In genomic region chr12:64883264-64884163, GRCh38 we compare ENCODE assay signal across 11 cellular contexts. TPM values are rescaled to one million over a fixed set of nuclear protein-coding genes. Genes with fewer than 3 reads are reported as not detected.
DNase-seq lines count a peak whose midpoint lies in the region; ATAC-seq and TF ChIP-seq lines count a peak whose summit lies in the region.
"Had no signal": no experiment of that assay in that cellular context is flagged by ENCODE, and none has a peak within 500 bp of the region (broad histone marks: within the 10 kb centered on the region; RNA-seq: fewer than 3 reads in every experiment).

No MANE protein-coding gene starts in this region.

- H4K91ac ChIP-seq in neuronal stem cell (ENCODE audit: low read depth, low read length, poor library complexity): no peak overlapping the region

- H3K9me3 Mint-ChIP-seq in GM23338: no peaks in the 10 kb centered on the region

- no peak overlapping the region for H3K14ac ChIP-seq in neuronal stem cell (ENCODE audit: low read length)

- no peak overlapping the region for H2BK5ac ChIP-seq in neuronal stem cell (ENCODE audit: low read length)

- H3K27ac ChIP-seq in GM23338 (ENCODE audit: low read depth): no peak overlapping the region
- no peak overlapping the region for H3K27ac ChIP-seq in neuronal stem cell (replicated peaks; ENCODE audit: low read length)
- H3K27ac ChIP-seq: ascending aorta had no signal

- H3K4me1 ChIP-seq in GM23338 (ENCODE audit: insufficient read depth) (peaks cover 12% of the 10 kb centered on the region; the same call in 1 of the 2 replicates), neuronal stem cell (ENCODE audit: control insufficient read depth in 2 of 2, insufficient read depth in 1 of 2, low read depth in 1 of 2, low read length in 2 of 2) (no peaks in the 10 kb centered on the region)
- H3K4me1 ChIP-seq: ascending aorta had no signal

- no peak overlapping the region for H3K23ac ChIP-seq in neuronal stem cell (ENCODE audit: low read depth, low read length, poor library complexity)

- no peak overlapping the region for H3K4ac ChIP-seq in neuronal stem cell (ENCODE audit: low read length)

- H3F3A ChIP-seq in GM23338 (replicated peaks; ENCODE audit: low read depth): no peaks in the 10 kb centered on the region

- no peak overlapping the region for H2AK5ac ChIP-seq in neuronal stem cell (ENCODE audit: low read depth, low read length)

- intact Hi-C loops in left cardiac atrium (cut with DNase I) (no loop called here), left colon (cut with DNase I, micrococcal nuclease) (loop anchor here in 1 of 2 donors (10.0 kb wide), 1 partner anchor 351 kb away; no protein-coding TSS in a partner anchor)

- H3K9me3 ChIP-seq in neuronal stem cell (replicated peaks in 1 of 2; ENCODE audit: control insufficient read depth in 2 of 2, insufficient read depth in 1 of 2, low read depth in 1 of 2, low read length in 2 of 2): peaks cover 0 to 6% of the 10 kb centered on the region in 2 donors
- H3K9me3 ChIP-seq: ascending aorta had no signal

- H4K8ac ChIP-seq in neuronal stem cell (ENCODE audit: low read depth, low read length): no peak overlapping the region

- no peak overlapping the region for H3K4me3 Mint-ChIP-seq in GM23338
- H3K4me3 Mint-ChIP-seq: T-helper 17 cell had no signal

- no peaks in the 10 kb centered on the region for H4K20me1 ChIP-seq in GM23338 (replicated peaks; ENCODE audit: insufficient read depth)

- TF ChIP-seq CTCF in GM23338 (conservative IDR thresholded peaks at IDR 0.05; ENCODE audit: low read depth in 2 of 2): peak; percentile 38 to 52; a peak in 3 of 4 replicates

- no peak overlapping the region for H2BK12ac ChIP-seq in neuronal stem cell (ENCODE audit: low read length)

- no peaks in the 10 kb centered on the region for H3K79me2 ChIP-seq in GM23338 (replicated peaks; ENCODE audit: insufficient read depth)

- H3K36me3 Mint-ChIP-seq in GM23338 (ENCODE audit: low read depth): no peaks in the 10 kb centered on the region

- no peak overlapping the region for H3K18ac ChIP-seq in neuronal stem cell (ENCODE audit: low read length)

- H3K4me3 ChIP-seq in GM23338 (no peak overlapping the region), neuronal stem cell (ENCODE audit: low read length in 2 of 2) (no peak overlapping the region)
- H3K4me3 ChIP-seq: ascending aorta had no signal

- DNase-seq in ELR (ENCODE audit: low read depth): peak; percentile 11
- peak; percentile 61 for DNase-seq in GM23338 (ENCODE audit: low spot score)
- peak; percentile 59 for DNase-seq in NCI-H69 (lab: John Stamatoyannopoulos, UW)
- peak; percentile 35 for DNase-seq in iPS-NIHi11 (ENCODE audit: low spot score)
- no peak for DNase-seq in neuronal stem cell (ENCODE audit: low spot score)
- DNase-seq in left cardiac atrium: no peak
- DNase-seq in left colon: no peak
- DNase-seq: right cardiac atrium, T-helper 17 cell had no signal

- H3K79me1 ChIP-seq in neuronal stem cell (ENCODE audit: low read depth, low read length): no peaks in the 10 kb centered on the region

- no peak overlapping the region for H2BK120ac ChIP-seq in neuronal stem cell (ENCODE audit: low read depth, low read length)

- peak; percentile 72 for ATAC-seq in GM23338
- ATAC-seq in GM19395 (IDR thresholded peaks at IDR 0.05; ENCODE audit: unreplicated experiment): no peak
- no peak for ATAC-seq in left cardiac atrium
- no peak for ATAC-seq in left colon
- ATAC-seq: right cardiac atrium, T-helper 17 cell had no signal

- no peaks in the 10 kb centered on the region for H3K9me2 ChIP-seq in GM23338 (ENCODE audit: insufficient read depth)

- WGBS in neuronal stem cell (ENCODE audit: extremely low coverage in 2 of 2, insufficient read length in 2 of 2, insufficient replicate concordance in 1 of 2), 2 donors: no CpG with 5 or more reads among the region's 17 CpGs

- no peak overlapping the region for H2BK15ac ChIP-seq in neuronal stem cell (ENCODE audit: low read length)

- no peaks in the 10 kb centered on the region for H3K36me3 ChIP-seq in GM23338 (ENCODE audit: insufficient read depth)
- H3K36me3 ChIP-seq in neuronal stem cell (replicated peaks in 1 of 2; ENCODE audit: control insufficient read depth in 2 of 2, insufficient read depth in 2 of 2, low read length in 2 of 2): no peaks in the 10 kb centered on the region
- H3K36me3 ChIP-seq: ascending aorta had no signal

- H3K4me2 ChIP-seq in GM23338: no peak overlapping the region
- no peak overlapping the region for H3K4me2 ChIP-seq in neuronal stem cell (ENCODE audit: insufficient read depth, low read length, poor library complexity, severe bottlenecking)

- H2AFZ ChIP-seq in GM23338: peak overlapping the region; percentile 26
- H2AFZ ChIP-seq in neuronal stem cell (ENCODE audit: low read length): no peak overlapping the region

- H3K9ac ChIP-seq in neuronal stem cell (ENCODE audit: low read depth, low read length, poor library complexity): no peak overlapping the region

- H3K27me3 ChIP-seq in GM23338 (ENCODE audit: insufficient read depth) (no peaks in the 10 kb centered on the region), neuronal stem cell (ENCODE audit: control insufficient read depth in 3 of 3, insufficient read depth in 3 of 3, low read depth in 1 of 3, low read length in 3 of 3) (no peaks in the 10 kb centered on the region)
- H3K27me3 ChIP-seq: ascending aorta had no signal

- peaks cover 2% of the 10 kb centered on the region for H3K27me3 Mint-ChIP-seq in GM23338 (ENCODE audit: insufficient read depth, low read depth, poor library complexity)

- H3K4me1 Mint-ChIP-seq in GM23338: peaks cover 6% of the 10 kb centered on the region; the same call in 2 of the 3 replicates

- no peak overlapping the region for H3K27ac Mint-ChIP-seq in GM23338
- H3K27ac Mint-ChIP-seq: T-helper 17 cell had no signal

TF ChIP-seq in GM23338, 12 proteins besides CTCF, POLR2A, EP300 and RAD21 (continues in another document):
- TF ChIP-seq ZNF114 (CRISPR knock-in tag; IDR thresholded peaks at IDR 0.05) (no peak), CREB1 (CRISPR knock-in tag; IDR thresholded peaks at IDR 0.05; ENCODE audit: low read depth) (no peak), EZH2 (IDR thresholded peaks at IDR 0.05; ENCODE audit: low read depth, unreplicated experiment) (no peak), ZNF331 (CRISPR knock-in tag; IDR thresholded peaks at IDR 0.05; ENCODE audit: low read depth) (no peak), POLR2AphosphoS5 (IDR thresholded peaks at IDR 0.05; ENCODE audit: low read depth) (no peak)
- TF ChIP-seq, protein P1, sequence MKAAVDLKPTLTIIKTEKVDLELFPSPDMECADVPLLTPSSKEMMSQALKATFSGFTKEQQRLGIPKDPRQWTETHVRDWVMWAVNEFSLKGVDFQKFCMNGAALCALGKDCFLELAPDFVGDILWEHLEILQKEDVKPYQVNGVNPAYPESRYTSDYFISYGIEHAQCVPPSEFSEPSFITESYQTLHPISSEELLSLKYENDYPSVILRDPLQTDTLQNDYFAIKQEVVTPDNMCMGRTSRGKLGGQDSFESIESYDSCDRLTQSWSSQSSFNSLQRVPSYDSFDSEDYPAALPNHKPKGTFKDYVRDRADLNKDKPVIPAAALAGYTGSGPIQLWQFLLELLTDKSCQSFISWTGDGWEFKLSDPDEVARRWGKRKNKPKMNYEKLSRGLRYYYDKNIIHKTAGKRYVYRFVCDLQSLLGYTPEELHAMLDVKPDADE (IDR thresholded peaks at IDR 0.05): no peak

RNA-seq across cellular contexts. Expression of gene TBC1D30, which starts 59.1 kb away (rescaled TPM):
- total RNA-seq in GM23338 (2014; rRNA removed; shearing (Covaris generic)): 7.1 and 9.6 TPM in 2 replicates
- 1.8 and 2.9 TPM in 2 replicates for polyA plus RNA-seq in GM23338 (2016; fragmentation: Nextera tagmentation; extraction: Ambion mirVana)
- 1.7 TPM for polyA plus RNA-seq in neuronal stem cell (2013, experiment 1 of 2)
- polyA plus RNA-seq in neuronal stem cell (2013, experiment 2 of 2): 1.9 TPM
- total RNA-seq in left cardiac atrium (1 to 10 TPM; 1.3 to 3.0 TPM), left colon (10 to 100 TPM in 1 of 2 donors, 1 to 10 TPM in 1; 10.0 to 12.8 TPM)

Comparison
In these comparisons a context has a peak if more than half of its experiments do, and no peak if none do; other contexts are left out.
1. DNase-seq: peak in ELR (single experiment), GM23338 (single experiment), NCI-H69 (single experiment) and iPS-NIHi11 (single experiment); none in neuronal stem cell (single experiment), left cardiac atrium (single experiment) and left colon (0 of 2).